10 cellular contexts compared by ENCODE assay signal in the genomic region with DNA sequence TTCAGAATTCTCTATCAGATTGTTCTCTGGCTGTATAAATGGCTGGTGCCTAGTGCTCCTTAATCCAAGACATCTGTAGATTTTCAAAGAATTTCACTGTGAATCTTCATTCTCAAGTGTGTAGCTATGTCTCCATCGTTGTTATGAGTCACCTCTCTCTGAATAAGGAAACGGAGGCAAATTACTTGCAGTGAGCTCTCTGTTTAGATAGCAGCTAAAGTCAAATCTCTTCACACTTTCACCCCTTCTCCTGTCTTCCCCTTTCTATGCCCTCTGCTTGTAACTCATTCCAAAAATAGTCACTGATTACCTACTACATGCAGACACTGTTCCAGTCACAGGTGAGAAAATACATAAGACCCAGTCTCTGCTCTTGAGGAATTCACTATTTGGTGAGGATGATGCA. TPM values are rescaled to one million over a fixed set of nuclear protein-coding genes. Genes with fewer than 3 reads are reported as not detected.
A peak's percentile ranks its signal among the peaks of the same experiment; 100 is the strongest.
DNase-seq lines count a peak whose midpoint lies in the region; ATAC-seq and TF ChIP-seq lines count a peak whose summit lies in the region.
"Had no signal": no experiment of that assay in that cellular context is flagged by ENCODE, and none has a peak within 500 bp of the region (broad histone marks: within the 10 kb centered on the region; RNA-seq: fewer than 3 reads in every experiment).

No MANE protein-coding gene starts in this region.

- no peak for TF ChIP-seq POLR2A in right lobe of liver (IDR thresholded peaks at IDR 0.05)

- H3K4me1 ChIP-seq in right lobe of liver = no peaks in the 10 kb centered on the region

- no peaks in the 10 kb centered on the region for H3K27me3 ChIP-seq in right lobe of liver

- no peaks in the 10 kb centered on the region for H3K36me3 ChIP-seq in right lobe of liver

- TF ChIP-seq CTCF in astrocyte of the spinal cord (IDR thresholded peaks at IDR 0.05; ENCODE audit: low read depth, low read length) (no peak), right lobe of liver (IDR thresholded peaks at IDR 0.05) (no peak)

- WGBS in right lobe of liver (ENCODE audit: insufficient coverage, low coverage, low lambda C conversion rate, missing lambda C conversion rate) = 47% methylated on average over 2 of the region's 2 CpGs

- no peak overlapping the region for H3K27ac ChIP-seq in right lobe of liver

- DNase-seq in GM04503 (ENCODE audit: low read depth) (peak; percentile 48), astrocyte of the spinal cord (ENCODE audit: low read depth, low spot score) (peak; percentile 50), dermis blood vessel endothelial cell (no peak), GDM1 (lab: John Stamatoyannopoulos, UW) (no peak), right lobe of liver (no peak), KG1 (lab: John Stamatoyannopoulos, UW) (no peak)
- DNase-seq: activated naive CD4-positive, alpha-beta T cell; NK-92 treated with Interleukin-12 subunit alpha and Interleukin-12 subunit beta, amount 100 ng/mL, for 24 hours had no signal

- H3K4me3 ChIP-seq in astrocyte of the spinal cord (ENCODE audit: low read depth, low read length) (no peak overlapping the region), right lobe of liver (no peak overlapping the region)

- intact Hi-C loops in right lobe of liver (cut with DNase I) = no loop called here

- in situ Hi-C loops in astrocyte of the spinal cord (cut with HindIII; ENCODE audit: low sequenced_read_pairs) = no loop called here

- no peaks in the 10 kb centered on the region for H3K9me3 ChIP-seq in right lobe of liver

- ATAC-seq in GM19463 (IDR thresholded peaks at IDR 0.05; ENCODE audit: unreplicated experiment) = peak; percentile 88
- peak; percentile 84 for ATAC-seq in HG03108 (IDR thresholded peaks at IDR 0.05; ENCODE audit: unreplicated experiment)
- no peak for ATAC-seq in right lobe of liver

RNA-seq across cellular contexts. Expression of a gene that starts 39.7 kb away (rescaled TPM):
- total RNA-seq in dermis blood vessel endothelial cell (13.1 and 22.0 TPM in 2 replicates), right lobe of liver (1 to 10 TPM; 2.3 to 6.0 (median 3.9) TPM)

RNA-seq across cellular contexts. Expression of a gene that starts 39.7 kb away (rescaled TPM):
- 27.0 and 32.3 TPM in 2 replicates for total RNA-seq in dermis blood vessel endothelial cell
- 10 to 100 TPM; 15.7 to 38.2 (median 28.8) TPM for total RNA-seq in right lobe of liver

RNA-seq across cellular contexts. Expression of a gene that starts 51.6 kb away (rescaled TPM):
- total RNA-seq in dermis blood vessel endothelial cell = 0.17 TPM in 1 of 2 replicates, not detected in the other
- under 1 TPM in 2 of 6 experiments, not detected in 4; 0.17 to 0.27 TPM for total RNA-seq in right lobe of liver

Comparison
In these comparisons a context has a peak if more than half of its experiments do, and no peak if none do; other contexts are left out.
1. DNase-seq: peak in GM04503 (single experiment) and astrocyte of the spinal cord (single experiment); none in dermis blood vessel endothelial cell (single experiment), GDM1 (single experiment), right lobe of liver (0 of 3) and KG1 (single experiment).
2. ATAC-seq: peak in GM19463 (single experiment) and HG03108 (single experiment); none in right lobe of liver (0 of 4).